8 cellular contexts compared by ENCODE assay signal in the genomic region with DNA sequence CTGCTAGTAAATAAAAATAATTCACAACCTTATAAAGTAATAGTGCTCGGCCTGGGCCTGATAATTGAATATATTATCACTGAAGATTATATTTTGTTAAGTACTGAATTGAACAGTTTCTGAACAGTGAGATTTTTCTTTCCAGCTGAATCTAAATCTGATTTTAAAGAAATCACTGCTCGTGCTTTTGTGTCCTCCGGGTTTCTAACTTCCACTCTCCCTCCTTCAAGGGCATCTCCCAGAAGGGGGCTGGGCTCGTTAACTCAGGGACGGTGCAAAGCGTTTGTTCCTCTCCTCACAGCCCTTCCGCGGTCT. TPM values are rescaled to one million over a fixed set of nuclear protein-coding genes. Genes with fewer than 3 reads are reported as not detected.
A peak's percentile ranks its signal among the peaks of the same experiment; 100 is the strongest.
DNase-seq lines count a peak whose midpoint lies in the region; ATAC-seq and TF ChIP-seq lines count a peak whose summit lies in the region.

No MANE protein-coding gene starts in this region.

- TF ChIP-seq EP300 in upper lobe of left lung (IDR thresholded peaks at IDR 0.05), result no peak

- no peak for DNase-seq in activated naive CD4-positive, alpha-beta T cell treated with anti-CD3 and anti-CD28 coated beads for 36 hours
- no peak for DNase-seq in activated naive CD4-positive, alpha-beta T cell treated with Interleukin-2 at 50 U/mL for 16 hours
- DNase-seq in memory B cell (ENCODE audit: low spot score in 2 of 2), result no peak
- no peak for DNase-seq in upper lobe of left lung
- no peak for DNase-seq in NCI-H524 treated with DMSO at 0.1 percent for 48 hours (lab: John Stamatoyannopoulos, UW)
- no peak for DNase-seq in NCI-H2029 (lab: John Stamatoyannopoulos, UW)

- peak overlapping the region; percentile 69 for H3K27ac Mint-ChIP-seq in activated naive CD4-positive, alpha-beta T cell treated with anti-CD3 and anti-CD28 coated beads for 36 hours
- H3K27ac Mint-ChIP-seq in brain (peak overlapping the region; percentile 99 to 100 (median 100)), memory B cell (peak overlapping the region; percentile 78)

- H3K36me3 ChIP-seq in upper lobe of left lung, result no peaks in the 10 kb centered on the region

- TF ChIP-seq CTCF in brain (conservative IDR thresholded peaks at IDR 0.05), result no peak
- TF ChIP-seq CTCF in upper lobe of left lung (IDR thresholded peaks at IDR 0.05), result no peak

- CTCF ChIA-PET in activated naive CD4-positive, alpha-beta T cell treated with anti-CD3 and anti-CD28 coated beads for 36 hours (lab: Charles Lee), result interaction anchor here (0.6 to 2.8 kb wide), 27 partner anchors 9 to 299 kb away, joined by 3 to 30 read pairs (median 5); a partner anchor contains a TSS

- no peaks in the 10 kb centered on the region for H3K9me3 Mint-ChIP-seq in activated naive CD4-positive, alpha-beta T cell treated with anti-CD3 and anti-CD28 coated beads for 36 hours
- H3K9me3 Mint-ChIP-seq in brain (no peaks in the 10 kb centered on the region), memory B cell (no peaks in the 10 kb centered on the region)

- no peaks in the 10 kb centered on the region for H3K9me3 ChIP-seq in upper lobe of left lung

- TF ChIP-seq POLR2A in upper lobe of left lung (IDR thresholded peaks at IDR 0.05), result no peak

- H3K27ac ChIP-seq in upper lobe of left lung, result peak overlapping the region; percentile 97 to 99 (median 98)

- peak overlapping the region; percentile 83 for H3K4me3 Mint-ChIP-seq in activated naive CD4-positive, alpha-beta T cell treated with anti-CD3 and anti-CD28 coated beads for 36 hours
- H3K4me3 Mint-ChIP-seq in brain (peak overlapping the region; percentile 94 to 98 (median 96)), memory B cell (peak overlapping the region; percentile 90)

- H3K4me3 ChIP-seq in upper lobe of left lung, result peak overlapping the region; percentile 48 to 91 (median 80)

- H3K36me3 Mint-ChIP-seq in activated naive CD4-positive, alpha-beta T cell treated with anti-CD3 and anti-CD28 coated beads for 36 hours (ENCODE audit: low read depth), result no peaks in the 10 kb centered on the region
- peaks cover 9% of the 10 kb centered on the region for H3K36me3 Mint-ChIP-seq in brain
- no peaks in the 10 kb centered on the region for H3K36me3 Mint-ChIP-seq in memory B cell

- H3K4me1 ChIP-seq in upper lobe of left lung, result peaks cover 17 to 43% (median 29%) of the 10 kb centered on the region in 4 donors

- intact Hi-C loops in activated naive CD4-positive, alpha-beta T cell treated with anti-CD3 and anti-CD28 coated beads for 36 hours (cut with micrococcal nuclease), result loop anchor here (1.0 kb wide), 1 partner anchor 74 kb away; no protein-coding TSS in a partner anchor

- H3K27me3 Mint-ChIP-seq in activated naive CD4-positive, alpha-beta T cell treated with anti-CD3 and anti-CD28 coated beads for 36 hours (ENCODE audit: low read depth), result no peaks in the 10 kb centered on the region
- H3K27me3 Mint-ChIP-seq in brain (peaks cover 13% of the 10 kb centered on the region), memory B cell (peaks cover 1% of the 10 kb centered on the region)

- no peaks in the 10 kb centered on the region for H3K27me3 ChIP-seq in upper lobe of left lung

- WGBS in upper lobe of left lung, 2 donors, result 6 to 7% methylated on average over 8 of the region's 8 CpGs

- no peak for ATAC-seq in memory B cell (ENCODE audit: low read depth)
- no peak for ATAC-seq in upper lobe of left lung (ENCODE audit: low FRiP score in 2 of 2)
- ATAC-seq in GM21381 (IDR thresholded peaks at IDR 0.05; ENCODE audit: unreplicated experiment), result no peak

- peaks cover 29% of the 10 kb centered on the region for H3K4me1 Mint-ChIP-seq in activated naive CD4-positive, alpha-beta T cell treated with anti-CD3 and anti-CD28 coated beads for 36 hours (ENCODE audit: low read depth)
- peaks cover 41% of the 10 kb centered on the region for H3K4me1 Mint-ChIP-seq in brain
- H3K4me1 Mint-ChIP-seq in memory B cell, result peaks cover 24% of the 10 kb centered on the region

RNA-seq across cellular contexts. Expression of a gene that starts 0.8 kb away (rescaled TPM):
- total RNA-seq in activated naive CD4-positive, alpha-beta T cell treated with anti-CD3 and anti-CD28 coated beads for 36 hours, result 1 to 10 TPM; 6.1 to 6.2 TPM
- 87.7 TPM for polyA plus RNA-seq in brain (ENCODE audit: insufficient read depth, low read depth, low replicate concordance)
- total RNA-seq in upper lobe of left lung, result 10 to 100 TPM; 29.4 to 67.1 (median 42.0) TPM

Comparison
In these comparisons a context has a peak if more than half of its experiments do, and no peak if none do; other contexts are left out.
1. RNA of a gene that starts 0.8 kb away (total RNA-seq): 29.4 to 67.1 TPM in upper lobe of left lung; 6.1 to 6.2 TPM in activated naive CD4-positive, alpha-beta T cell treated with anti-CD3 and anti-CD28 coated beads for 36 hours; every median in the first group is over 4 times any median in the second.
2. Peak in every context shown above with its lines, with median percentiles within 50 percentile points of each other: H3K27ac Mint-ChIP-seq and H3K4me3 Mint-ChIP-seq.